10 cellular contexts compared by ENCODE assay signal in the genomic region with DNA sequence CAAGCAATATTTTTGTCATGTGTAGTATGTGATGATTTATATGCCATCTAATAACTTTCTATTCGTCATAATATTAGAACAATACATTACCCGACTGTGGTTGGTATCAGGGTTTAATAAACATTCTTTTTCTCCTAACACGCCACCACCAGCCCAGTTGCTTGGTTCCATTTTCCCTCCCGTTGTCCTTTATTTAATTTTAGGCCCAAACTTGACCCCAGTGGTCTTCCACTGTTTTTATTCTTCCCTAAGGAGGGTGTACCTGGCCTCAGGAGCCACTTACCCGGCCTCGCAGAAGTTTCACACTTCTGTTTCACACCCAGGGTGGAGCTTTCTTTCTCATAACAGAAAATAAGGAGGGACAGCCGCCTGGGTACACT. TPM values are rescaled to one million over a fixed set of nuclear protein-coding genes. Genes with fewer than 3 reads are reported as not detected.
A peak's percentile ranks its signal among the peaks of the same experiment; 100 is the strongest.
DNase-seq lines count a peak whose midpoint lies in the region; ATAC-seq and TF ChIP-seq lines count a peak whose summit lies in the region.
"Had no signal": no experiment of that assay in that cellular context is flagged by ENCODE, and none has a peak within 500 bp of the region (broad histone marks: within the 10 kb centered on the region; RNA-seq: fewer than 3 reads in every experiment).

No MANE protein-coding gene starts in this region.

- H3K4me3 Mint-ChIP-seq in Caco-2 (ENCODE audit: unreplicated experiment), result peak overlapping the region; percentile 96

- peaks cover 12% of the 10 kb centered on the region for H3K79me2 ChIP-seq in PC-9 (ENCODE audit: low read depth)

- H3K27me3 Mint-ChIP-seq in Caco-2 (ENCODE audit: insufficient read depth, unreplicated experiment), result no peaks in the 10 kb centered on the region

- H3K9me2 ChIP-seq in PC-9 (ENCODE audit: insufficient read depth), result no peaks in the 10 kb centered on the region

- H2AFZ ChIP-seq in PC-9 (no peak overlapping the region), neuron (ENCODE audit: low read depth, low read length) (peak overlapping the region; percentile 19)

- H4K20me1 ChIP-seq in PC-9 (ENCODE audit: insufficient read depth), result no peaks in the 10 kb centered on the region

- 58% methylated on average over 7 of the region's 7 CpGs for whole genome bisulfite sequencing in esophagus muscularis mucosa

- H3K4me1 ChIP-seq in Caco-2 (peaks cover 60% of the 10 kb centered on the region), PC-9 (replicated peaks; ENCODE audit: insufficient read depth) (peaks cover 88% of the 10 kb centered on the region), esophagus muscularis mucosa (peaks cover 21 to 95% (median 73%) of the 10 kb centered on the region in 4 donors), neuron (ENCODE audit: insufficient read depth, low read length) (peaks cover 53% of the 10 kb centered on the region)

- H3K4me2 ChIP-seq in PC-9, result peak overlapping the region; percentile 84

- TF ChIP-seq CTCF in Caco-2 (IDR thresholded peaks at IDR 0.05; ENCODE audit: insufficient read depth in 1 of 2, low read depth in 1 of 2, low read length in 1 of 2, severe bottlenecking in 1 of 2, unreplicated experiment in 1 of 2), result no peak
- TF ChIP-seq CTCF in PC-9 (conservative IDR thresholded peaks at IDR 0.05), result no peak
- TF ChIP-seq CTCF in esophagus muscularis mucosa (IDR thresholded peaks at IDR 0.05), result no peak

- DNase-seq in Caco-2, result no peak
- no peak for DNase-seq in PC-9
- no peak for DNase-seq in esophagus muscularis mucosa (ENCODE audit: extremely low spot score)
- no peak for DNase-seq in KG1 (lab: John Stamatoyannopoulos, UW)
- no peak for DNase-seq in NCI-H2227 (lab: John Stamatoyannopoulos, UW; ENCODE audit: unreplicated experiment)
- DNase-seq: COR-L47 had no signal

- no peak for ATAC-seq in HG02840 (IDR thresholded peaks at IDR 0.05; ENCODE audit: low FRiP score, unreplicated experiment)
- no peak for ATAC-seq in HG03025 (IDR thresholded peaks at IDR 0.05; ENCODE audit: low FRiP score, unreplicated experiment)

- H3K27ac ChIP-seq in PC-9 (peak overlapping the region; percentile 98), esophagus muscularis mucosa (replicated peaks in 1 of 4) (peak overlapping the region; percentile 90 to 95 (median 93))
- H3K27ac ChIP-seq: neutrophil had no signal

- H3K36me3 ChIP-seq in Caco-2 (ENCODE audit: control insufficient read depth, insufficient read depth, low read length) (no peaks in the 10 kb centered on the region), PC-9 (ENCODE audit: low read depth) (no peaks in the 10 kb centered on the region), esophagus muscularis mucosa (no peaks in the 10 kb centered on the region), neuron (ENCODE audit: insufficient read depth, low read length) (no peaks in the 10 kb centered on the region)
- H3K36me3 ChIP-seq: neutrophil had no signal

- H3K27me3 ChIP-seq in Caco-2 (replicated peaks; ENCODE audit: control insufficient read depth, insufficient read depth, low read length) (no peaks in the 10 kb centered on the region), PC-9 (ENCODE audit: insufficient read depth, low read depth) (no peaks in the 10 kb centered on the region), esophagus muscularis mucosa (no peaks in the 10 kb centered on the region), neuron (ENCODE audit: insufficient read depth, low read length) (no peaks in the 10 kb centered on the region)
- H3K27me3 ChIP-seq: neutrophil had no signal

- no peak for TF ChIP-seq EP300 in esophagus muscularis mucosa (IDR thresholded peaks at IDR 0.05)

- peak overlapping the region; percentile 100 for H3K27ac Mint-ChIP-seq in Caco-2 (ENCODE audit: unreplicated experiment)

- CTCF ChIA-PET in Caco-2 (lab: Charles Lee) (interaction anchor here (0.7 to 1.9 kb wide), 5 partner anchors 11 to 229 kb away, joined by 3 to 10 read pairs (median 3); no protein-coding TSS in a partner anchor), PC-9 (lab: Charles Lee) (interaction anchor here (0.6 kb wide), 1 partner anchor 107 kb away, joined by 3 read pairs; no protein-coding TSS in a partner anchor)

- no peaks in the 10 kb centered on the region for H3K9me3 Mint-ChIP-seq in Caco-2 (ENCODE audit: unreplicated experiment)

- BruUV-seq in Caco-2 (replicated peaks; lab: Mats Ljungman, UMichigan) (no TSS peak), PC-9 (replicated peaks; lab: Mats Ljungman, UMichigan) (no TSS peak)

- peaks cover 80% of the 10 kb centered on the region for H3F3A ChIP-seq in PC-9 (ENCODE audit: insufficient read depth, low read depth)

- no peaks in the 10 kb centered on the region for H3K9me3 ChIP-seq in Caco-2
- H3K9me3 ChIP-seq in PC-9 (ENCODE audit: insufficient read depth, low read depth), result no peaks in the 10 kb centered on the region
- H3K9me3 ChIP-seq in esophagus muscularis mucosa, result no peaks in the 10 kb centered on the region
- H3K9me3 ChIP-seq in neuron (ENCODE audit: low read length), result no peaks in the 10 kb centered on the region
- H3K9me3 ChIP-seq: neutrophil had no signal

- peaks cover 46% of the 10 kb centered on the region for H3K4me1 Mint-ChIP-seq in Caco-2 (ENCODE audit: low read depth, unreplicated experiment)

- intact Hi-C loops in Caco-2 (cut with micrococcal nuclease; ENCODE audit: unreplicated experiment) (loop anchor here (1.0 kb wide), 2 partner anchors 9 to 33 kb away; no protein-coding TSS in a partner anchor), PC-9 (cut with micrococcal nuclease; ENCODE audit: unreplicated experiment) (loop anchor here (1.0 to 10.0 kb wide), 3 partner anchors 32 to 112 kb away; no protein-coding TSS in a partner anchor), esophagus muscularis mucosa (cut with DNase I) (no loop called here)

- H3K4me3 ChIP-seq in Caco-2 (ENCODE audit: low read depth, low read length) (peak overlapping the region; percentile 47), PC-9 (peak overlapping the region; percentile 56), esophagus muscularis mucosa (peak overlapping the region in 2 of 4 donors; percentile 5 to 25), neuron (ENCODE audit: low read length) (peak overlapping the region; percentile 69)

- POLR2A ChIA-PET in Caco-2 (lab: Charles Lee) (interaction anchor here (0.7 to 3.2 kb wide), 7 partner anchors 8 to 35 kb away, joined by 3 to 28 read pairs (median 6); a partner anchor contains a TSS), PC-9 (lab: Charles Lee; ENCODE audit: unreplicated experiment) (interaction anchor here (0.7 to 1.7 kb wide), 2 partner anchors 34 to 284 kb away, joined by 8 to 25 read pairs; no protein-coding TSS in a partner anchor)

- TF ChIP-seq POLR2A in esophagus muscularis mucosa (IDR thresholded peaks at IDR 0.05; ENCODE audit: low read depth), result no peak

- H3K36me3 Mint-ChIP-seq in Caco-2 (ENCODE audit: insufficient read depth, unreplicated experiment), result peaks cover 40% of the 10 kb centered on the region

RNA-seq across cellular contexts. Expression of a gene that starts 33.1 kb away (rescaled TPM):
- total RNA-seq in Caco-2 (2022), result 43.8 and 48.3 TPM in 2 replicates
- 51.0 and 60.3 TPM in 2 replicates for total RNA-seq in PC-9 (2021)
- 100 to 1,000 TPM in 1 of 4 donors, 10 to 100 TPM in 3; 26.0 to 176 (median 26.5) TPM for total RNA-seq in esophagus muscularis mucosa
